In genomic region chr3:138594150-138594934, GRCh38 we compare ENCODE assay signal across 8 cellular contexts. TPM values are rescaled to one million over a fixed set of nuclear protein-coding genes. Genes with fewer than 3 reads are reported as not detected.
DNase-seq lines count a peak whose midpoint lies in the region; ATAC-seq and TF ChIP-seq lines count a peak whose summit lies in the region.

Gene CEP70 (minus strand): TSS chr3:138594260. CDS start chr3:138572927, 21,333 bp downstream.

- H3K27me3 Mint-ChIP-seq in activated naive CD4-positive, alpha-beta T cell treated with anti-CD3 and anti-CD28 coated beads, Interleukin-2, amount 10 ng/mL, durations not matched to agents 7 days and 5 days, result no peaks in the 10 kb centered on the region

- peaks cover 5 to 13% of the 10 kb centered on the region in 2 experiments for H3K4me1 ChIP-seq in HCT116 (ENCODE audit: control insufficient read depth in 1 of 2, insufficient read depth in 2 of 2, low read length in 2 of 2)

- no peaks in the 10 kb centered on the region for H3K36me3 ChIP-seq in GM06990 (ENCODE audit: control insufficient read depth, insufficient read depth, low read length)
- peaks cover 0 to 2% of the 10 kb centered on the region in 2 experiments; a peak in 1 of 4 replicates for H3K36me3 ChIP-seq in HCT116 (ENCODE audit: control insufficient read depth in 1 of 2, insufficient read depth in 2 of 2, low read length in 2 of 2)

- H3K79me2 ChIP-seq in HCT116 (ENCODE audit: insufficient read depth, low read length), result peaks cover 22% of the 10 kb centered on the region

- RAD21 ChIA-PET in HCT116 (lab: Charles Lee; ENCODE audit: low non-redundant PET in 1 of 2, low total read pairs in 2 of 2, uncharacterized antibody in 2 of 2, unreplicated experiment in 2 of 2), result interaction anchor here (1.1 to 2.1 kb wide), 7 partner anchors 115 to 342 kb away, joined by 4 to 21 read pairs (median 13); no protein-coding TSS in a partner anchor

- H3K4me1 Mint-ChIP-seq in activated naive CD4-positive, alpha-beta T cell treated with anti-CD3 and anti-CD28 coated beads, Interleukin-2, amount 10 ng/mL, durations not matched to agents 7 days and 5 days, result peaks cover 13% of the 10 kb centered on the region

- peak; percentile 90 for TF ChIP-seq RAD21 in HCT116 (IDR thresholded peaks at IDR 0.05; ENCODE audit: low read depth)

- intact Hi-C loops in HCT116 (cut with micrococcal nuclease), result loop anchor here (1.0 to 10.0 kb wide), 6 partner anchors 177 to 750 kb away; partner anchors contain the start of gene MRPS22
- intact Hi-C loops in Right ventricle myocardium inferior (cut with DNase I), result loop anchor here (1.0 to 10.0 kb wide), 4 partner anchors 100 to 750 kb away; partner anchors contain the start of gene MRPS22
- intact Hi-C loops in posterior cingulate gyrus (cut with DNase I), result loop anchor here (1.0 to 10.0 kb wide), 2 partner anchors 240 to 322 kb away; partner anchors contain the start of gene PIK3CB

- H3K27ac ChIP-seq in HCT116 (ENCODE audit: low read depth, low read length), result peak within 1 kb of the TSS; percentile 84

- CTCF ChIA-PET in HCT116 (lab: Charles Lee), result interaction anchor here (0.6 to 4.1 kb wide), 25 partner anchors 9 to 760 kb away, joined by 3 to 76 read pairs (median 4); partner anchors contain the start of gene FAIM
- CTCF ChIA-PET in activated naive CD4-positive, alpha-beta T cell treated with anti-CD3 and anti-CD28 coated beads, Interleukin-2, amount 10 ng/mL, durations not matched to agents 7 days and 5 days (lab: Charles Lee), result interaction anchor here (0.6 to 6.7 kb wide), 22 partner anchors 9 to 415 kb away, joined by 3 to 112 read pairs (median 4); no protein-coding TSS in a partner anchor

- peak within 1 kb of the TSS; percentile 90 for H3K4me2 ChIP-seq in HCT116 (ENCODE audit: low read length)

- peak within 1 kb of the TSS; percentile 93 for H3K27ac Mint-ChIP-seq in activated naive CD4-positive, alpha-beta T cell treated with anti-CD3 and anti-CD28 coated beads, Interleukin-2, amount 10 ng/mL, durations not matched to agents 7 days and 5 days

- peak within 1 kb of the TSS; percentile 81 for H3K9ac ChIP-seq in HCT116 (ENCODE audit: low read length)

- H2AFZ ChIP-seq in HCT116 (ENCODE audit: low read depth, low read length, poor library complexity, severe bottlenecking), result peak within 1 kb of the TSS; percentile 71

- TF ChIP-seq POLR2A in HCT116 (IDR thresholded peaks at IDR 0.05; ENCODE audit: borderline replicate concordance, extremely low read depth, insufficient read depth, insufficient read length), result peak; percentile 82

- POLR2A ChIA-PET in HCT116 (lab: Charles Lee), result interaction anchor here (0.6 to 2.5 kb wide), 10 partner anchors 13 to 338 kb away, joined by 3 to 19 read pairs (median 4); partner anchors contain the start of gene FAIM

- H3K27me3 ChIP-seq in GM06990 (replicated peaks; ENCODE audit: control insufficient read depth, insufficient read depth, low read length) (no peaks in the 10 kb centered on the region), HCT116 (ENCODE audit: insufficient read depth, low read length) (no peaks in the 10 kb centered on the region)

- DNase-seq in GM06990 (ENCODE audit: extremely low read depth, insufficient read length) (peak; percentile 85), HCT116 (ENCODE audit: low read depth, low spot score) (peak; percentile 90), NCI-H460 (ENCODE audit: extremely low read depth, low read depth) (peak; percentile 90), Right ventricle myocardium inferior (ENCODE audit: missing footprints) (peak; percentile 96), posterior cingulate gyrus (peak; percentile 80 to 98 (median 91)), ureter (ENCODE audit: low spot score) (peak; percentile 95), NCI-H524 (lab: John Stamatoyannopoulos, UW) (no peak)
- DNase-seq in activated naive CD4-positive, alpha-beta T cell treated with anti-CD3 and anti-CD28 coated beads, Interleukin-2, amount 10 ng/mL, durations not matched to agents 7 days and 5 days, result peak; percentile 94

- H3K4me3 ChIP-seq in GM06990 (replicated peaks; ENCODE audit: low read depth, low read length), result peak within 1 kb of the TSS; percentile 69
- peak within 1 kb of the TSS; percentile 76 to 77 for H3K4me3 ChIP-seq in HCT116 (replicated peaks in 1 of 2; ENCODE audit: low read depth in 1 of 2, low read length in 2 of 2)

- H3K9me3 Mint-ChIP-seq in activated naive CD4-positive, alpha-beta T cell treated with anti-CD3 and anti-CD28 coated beads, Interleukin-2, amount 10 ng/mL, durations not matched to agents 7 days and 5 days, result peaks cover 6% of the 10 kb centered on the region

- ATAC-seq in HCT116, result peak; percentile 95
- ATAC-seq in Right ventricle myocardium inferior, result peak; percentile 99

- no peaks in the 10 kb centered on the region for H4K20me1 ChIP-seq in HCT116 (ENCODE audit: insufficient read depth)

- H3K4me3 Mint-ChIP-seq in activated naive CD4-positive, alpha-beta T cell treated with anti-CD3 and anti-CD28 coated beads, Interleukin-2, amount 10 ng/mL, durations not matched to agents 7 days and 5 days, result peak within 1 kb of the TSS; percentile 73

- TF ChIP-seq CTCF in GM06990 (IDR thresholded peaks at IDR 0.05; ENCODE audit: insufficient read depth, low read length, poor library complexity, severe bottlenecking), result peak; percentile 61
- TF ChIP-seq CTCF in HCT116 (IDR thresholded peaks at IDR 0.05 in 2 of 3, conservative IDR thresholded peaks at IDR 0.05 in 1 of 3; ENCODE audit: borderline replicate concordance in 1 of 3, insufficient read depth in 1 of 3, low read depth in 2 of 3, low read length in 2 of 3), result peak; percentile 69 to 91 (median 89)

- no peaks in the 10 kb centered on the region for H3K9me2 ChIP-seq in HCT116 (ENCODE audit: insufficient read depth)

- H3K36me3 Mint-ChIP-seq in activated naive CD4-positive, alpha-beta T cell treated with anti-CD3 and anti-CD28 coated beads, Interleukin-2, amount 10 ng/mL, durations not matched to agents 7 days and 5 days, result peaks cover 4% of the 10 kb centered on the region

- BruUV-seq in HCT116 (replicated peaks; lab: Mats Ljungman, UMichigan), result TSS peak; percentile 99

- no peaks in the 10 kb centered on the region for H3K9me3 ChIP-seq in HCT116 (ENCODE audit: control insufficient read depth in 1 of 2, insufficient read depth in 1 of 2, low read depth in 1 of 2, low read length in 2 of 2)

TF ChIP-seq in HCT116, 20 proteins besides CTCF, POLR2A, EP300 and RAD21 (continues in another document):
- TF ChIP-seq JUND (IDR thresholded peaks at IDR 0.05), result no peak
- no peak for TF ChIP-seq TCF7L2 (IDR thresholded peaks at IDR 0.05; ENCODE audit: borderline replicate concordance, extremely low read depth, insufficient read depth, insufficient read length)
- TF ChIP-seq ZFX (IDR thresholded peaks at IDR 0.05), result no peak
- no peak for TF ChIP-seq ELF1 (IDR thresholded peaks at IDR 0.05; ENCODE audit: borderline replicate concordance, low read depth)
- TF ChIP-seq POLR2AphosphoS5 (IDR thresholded peaks at IDR 0.05; ENCODE audit: low read depth, low read length), result peak; percentile 97
- TF ChIP-seq ATF3 (IDR thresholded peaks at IDR 0.05), result no peak
- peak; percentile 72 for TF ChIP-seq EGR1 (IDR thresholded peaks at IDR 0.05; ENCODE audit: low read depth)
- TF ChIP-seq ZNF274 (IDR thresholded peaks at IDR 0.05; ENCODE audit: low read depth, low read length), result no peak
- TF ChIP-seq, protein P1, sequence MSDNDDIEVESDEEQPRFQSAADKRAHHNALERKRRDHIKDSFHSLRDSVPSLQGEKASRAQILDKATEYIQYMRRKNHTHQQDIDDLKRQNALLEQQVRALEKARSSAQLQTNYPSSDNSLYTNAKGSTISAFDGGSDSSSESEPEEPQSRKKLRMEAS (IDR thresholded peaks at IDR 0.05), result peak; percentile 96
- peak; percentile 78 for TF ChIP-seq SRF (IDR thresholded peaks at IDR 0.05; ENCODE audit: low read depth)
- no peak for TF ChIP-seq FOSL1 (IDR thresholded peaks at IDR 0.05; ENCODE audit: low read depth)
- peak; percentile 78 for TF ChIP-seq YY1 (IDR thresholded peaks at IDR 0.05; ENCODE audit: extremely low read depth, insufficient replicate concordance, low read depth, low read length)
- peak; percentile 95 for TF ChIP-seq CEBPB (IDR thresholded peaks at IDR 0.05; ENCODE audit: low read depth)
- TF ChIP-seq EZH2phosphoT487 (IDR thresholded peaks at IDR 0.05; ENCODE audit: borderline replicate concordance), result no peak
- TF ChIP-seq SP1 (IDR thresholded peaks at IDR 0.05; ENCODE audit: low read depth), result peak; percentile 87
- TF ChIP-seq SIN3A (IDR thresholded peaks at IDR 0.05; ENCODE audit: low read depth), result peak; percentile 59; the same call in 1 of the 2 replicates
- TF ChIP-seq CBX3 (IDR thresholded peaks at IDR 0.05; ENCODE audit: low read depth), result peak; percentile 74
- peak; percentile 29 for TF ChIP-seq ZBTB33 (IDR thresholded peaks at IDR 0.05; ENCODE audit: extremely low read depth, insufficient replicate concordance, low read length)

RNA-seq across cellular contexts. Expression of gene CEP70, which starts in this region (rescaled TPM):
- total RNA-seq in HCT116 (2021; ENCODE audit: unreplicated experiment), result 38.7 TPM
- 18.0 and 27.4 TPM in 2 replicates for polyA plus RNA-seq in HCT116 (2012)
- total RNA-seq in NCI-H460 (2014; rRNA removed; shearing (Covaris generic)), result 26.3 and 35.5 TPM in 2 replicates
- 14.1 and 19.4 TPM in 2 replicates for polyA plus RNA-seq in NCI-H460 (2014; cell fraction: nucleus; rRNA removed)
- 21.6 TPM for total RNA-seq in Right ventricle myocardium inferior
- 51.6 TPM for total RNA-seq in ureter

Comparison
In these comparisons a context has a peak if more than half of its experiments do, and no peak if none do; other contexts are left out.
1. DNase-seq: peak in GM06990 (single experiment), HCT116 (single experiment), NCI-H460 (single experiment), activated naive CD4-positive, alpha-beta T cell treated with anti-CD3 and anti-CD28 coated beads, Interleukin-2, amount 10 ng/mL, durations not matched to agents 7 days and 5 days (single experiment), Right ventricle myocardium inferior (single experiment), posterior cingulate gyrus (10 of 10) and ureter (single experiment); none in NCI-H524 (0 of 2).